In the genomic region with DNA sequence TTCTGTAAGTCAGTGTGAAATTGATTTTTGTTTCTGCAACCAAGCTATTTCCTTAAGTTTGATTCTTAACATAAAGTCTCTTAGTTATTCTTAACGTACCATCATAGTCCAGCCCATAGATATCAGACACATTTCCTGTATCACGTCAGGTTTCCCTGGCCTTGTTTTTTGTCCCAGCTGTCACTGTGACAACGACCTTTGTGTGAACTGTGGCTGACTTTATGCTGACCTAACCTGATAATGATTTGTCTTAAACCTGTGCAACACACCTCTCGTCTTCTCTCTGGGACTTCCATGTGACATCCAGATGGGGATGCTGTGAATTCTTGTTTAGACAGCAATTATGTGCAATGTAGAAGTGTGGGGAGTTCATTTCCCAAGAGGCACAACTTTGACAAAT, we compare ENCODE assay signal across 17 cellular contexts.
DNase-seq lines count a peak whose midpoint lies in the region; ATAC-seq and TF ChIP-seq lines count a peak whose summit lies in the region.
"Had no signal": no experiment of that assay in that cellular context is flagged by ENCODE, and none has a peak within 500 bp of the region (broad histone marks: within the 10 kb centered on the region; RNA-seq: fewer than 3 reads in every experiment).

No MANE protein-coding gene starts in this region.

- ATAC-seq in HG03175 (IDR thresholded peaks at IDR 0.05; ENCODE audit: unreplicated experiment), result peak; percentile 63
- ATAC-seq in gastroesophageal sphincter, result no peak
- ATAC-seq in GM21528 (IDR thresholded peaks at IDR 0.05; ENCODE audit: low FRiP score, unreplicated experiment), result no peak
- ATAC-seq: PC-3 had no signal

- H3K27ac ChIP-seq in gastroesophageal sphincter, result no peak overlapping the region
- H3K27ac ChIP-seq: RWPE1, SJCRH30 had no signal

- H3K36me3 ChIP-seq in gastroesophageal sphincter, result no peaks in the 10 kb centered on the region
- H3K36me3 ChIP-seq: SJCRH30 had no signal

- TF ChIP-seq EP300 in gastroesophageal sphincter (IDR thresholded peaks at IDR 0.05), result no peak

- 31 to 47% methylated on average over 4 of the region's 4 CpGs for WGBS in gastroesophageal sphincter (ENCODE audit: low coverage in 1 of 2), 2 donors

- DNase-seq in NCI-H748 (lab: John Stamatoyannopoulos, UW; ENCODE audit: unreplicated experiment) (peak; percentile 25), NCI-H748 treated with DMSO at 0.1 percent for 48 hours (lab: John Stamatoyannopoulos, UW) (no peak), astrocyte of the hippocampus (ENCODE audit: low read depth, low spot score) (peak; percentile 1), retinal pigment epithelial cell (ENCODE audit: low read depth) (peak; percentile 24)
- DNase-seq: Caco-2; CD4-positive, alpha-beta T cell; DMS79; IMR-90; NCI-H1436; NCI-H1930; NCI-H82; PC-3; SJCRH30 had no signal

- H3K4me3 ChIP-seq in retinal pigment epithelial cell (ENCODE audit: low read length), result no peak overlapping the region
- H3K4me3 ChIP-seq in gastroesophageal sphincter, result no peak overlapping the region
- H3K4me3 ChIP-seq: SJCRH30 had no signal

- H3K27me3 ChIP-seq in gastroesophageal sphincter, result no peaks in the 10 kb centered on the region
- H3K27me3 ChIP-seq: SJCRH30 had no signal

- H3K9me3 ChIP-seq in gastroesophageal sphincter, result no peaks in the 10 kb centered on the region
- H3K9me3 ChIP-seq: Caco-2, SJCRH30 had no signal

- TF ChIP-seq CTCF in retinal pigment epithelial cell (conservative IDR thresholded peaks at IDR 0.05; ENCODE audit: low read depth, low read length) (no peak), gastroesophageal sphincter (IDR thresholded peaks at IDR 0.05) (no peak)

- no peak for TF ChIP-seq POLR2A in gastroesophageal sphincter (IDR thresholded peaks at IDR 0.05)

- H3K4me1 ChIP-seq in gastroesophageal sphincter, result no peaks in the 10 kb centered on the region
- H3K4me1 ChIP-seq: Caco-2, SJCRH30 had no signal
